ENCODE assay signal across 10 cellular contexts in the genomic region with DNA sequence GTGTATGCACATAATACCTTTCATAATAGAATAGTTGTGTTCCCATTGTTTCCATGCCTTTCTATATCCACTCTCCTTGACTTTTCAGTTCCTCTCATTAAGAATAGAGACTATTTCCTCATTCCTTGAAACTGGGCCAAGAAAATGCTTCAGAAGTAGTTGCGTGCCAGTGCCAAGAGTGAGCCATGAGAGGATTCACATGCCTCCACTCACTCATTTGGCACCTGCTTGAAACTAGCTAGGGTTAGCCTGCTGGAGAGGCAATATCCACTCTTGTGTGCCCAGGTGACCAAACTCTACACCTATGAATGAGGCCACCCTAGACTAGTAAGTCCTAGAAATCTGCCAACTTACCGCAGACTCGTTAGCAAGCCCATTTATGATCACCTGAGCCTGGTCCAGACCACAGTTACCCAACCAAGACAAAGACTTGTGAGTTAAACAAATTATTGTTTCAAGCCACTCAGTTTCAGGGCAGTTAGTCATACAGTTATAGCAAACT.
DNase-seq lines count a peak whose midpoint lies in the region; ATAC-seq lines count a peak whose summit lies in the region.
"Had no signal": no experiment of that assay in that cellular context is flagged by ENCODE, and none has a peak within 500 bp of the region (broad histone marks: within the 10 kb centered on the region; RNA-seq: fewer than 3 reads in every experiment).

No MANE protein-coding gene starts in this region.

- H3K4me3 Mint-ChIP-seq in activated naive CD4-positive, alpha-beta T cell treated with anti-CD3 and anti-CD28 coated beads for 36 hours: no peak overlapping the region

- DNase-seq in AG08395 (ENCODE audit: low spot score) (peak; percentile 8), M059J (ENCODE audit: low read depth) (peak; percentile 89), AG08396 (ENCODE audit: low spot score) (no peak), T1000 (lab: John Stamatoyannopoulos, UW) (no peak)
- no peak for DNase-seq in activated naive CD4-positive, alpha-beta T cell treated with anti-CD3 and anti-CD28 coated beads for 36 hours
- DNase-seq in effector CD4-positive, alpha-beta T cell: no peak
- DNase-seq: activated gamma-delta T cell, nucleus accumbens had no signal

- no peaks in the 10 kb centered on the region for H3K36me3 Mint-ChIP-seq in activated naive CD4-positive, alpha-beta T cell treated with anti-CD3 and anti-CD28 coated beads for 36 hours (ENCODE audit: low read depth)

- intact Hi-C loops in activated naive CD4-positive, alpha-beta T cell treated with anti-CD3 and anti-CD28 coated beads for 36 hours (cut with micrococcal nuclease): loop anchor here (10.0 kb wide), 1 partner anchor 288 kb away; no protein-coding TSS in a partner anchor

- H3K4me1 Mint-ChIP-seq in activated naive CD4-positive, alpha-beta T cell treated with anti-CD3 and anti-CD28 coated beads for 36 hours (ENCODE audit: low read depth): no peaks in the 10 kb centered on the region

- CTCF ChIA-PET in activated naive CD4-positive, alpha-beta T cell treated with anti-CD3 and anti-CD28 coated beads for 36 hours (lab: Charles Lee): interaction anchor here (1.1 kb wide), 1 partner anchor 592 kb away, joined by 3 read pairs; no protein-coding TSS in a partner anchor

- peak; percentile 33 for ATAC-seq in GM19397 (IDR thresholded peaks at IDR 0.05; ENCODE audit: unreplicated experiment)
- peak; percentile 86 for ATAC-seq in esophagus mucosa

- H3K27ac Mint-ChIP-seq in activated naive CD4-positive, alpha-beta T cell treated with anti-CD3 and anti-CD28 coated beads for 36 hours: no peak overlapping the region

- no peaks in the 10 kb centered on the region for H3K9me3 Mint-ChIP-seq in activated naive CD4-positive, alpha-beta T cell treated with anti-CD3 and anti-CD28 coated beads for 36 hours

- H3K27me3 Mint-ChIP-seq in activated naive CD4-positive, alpha-beta T cell treated with anti-CD3 and anti-CD28 coated beads for 36 hours (ENCODE audit: low read depth): peaks cover 7% of the 10 kb centered on the region

Comparison
In these comparisons a context has a peak if more than half of its experiments do, and no peak if none do; other contexts are left out.
1. DNase-seq: peak in AG08395 (single experiment) and M059J (single experiment); none in activated naive CD4-positive, alpha-beta T cell treated with anti-CD3 and anti-CD28 coated beads for 36 hours (single experiment), effector CD4-positive, alpha-beta T cell (single experiment), AG08396 (single experiment) and T1000 (single experiment).